ENCODE assay signal across 8 cellular contexts in genomic region chr7:16644624-16644986, GRCh38. TPM values are rescaled to one million over a fixed set of nuclear protein-coding genes. Genes with fewer than 3 reads are reported as not detected.
DNase-seq lines count a peak whose midpoint lies in the region; ATAC-seq and TF ChIP-seq lines count a peak whose summit lies in the region.

No MANE protein-coding gene starts in this region.

- peak overlapping the region; percentile 96 for H3K4me3 ChIP-seq in colonic mucosa
- peak overlapping the region; percentile 77 for H3K4me3 ChIP-seq in lung

- DNase-seq in Calu3 (peak; percentile 66), MV-4-11 (lab: John Stamatoyannopoulos, UW) (peak; percentile 35), colonic mucosa (no peak), lung (ENCODE audit: low spot score) (peak; percentile 52)
- peak; percentile 34 to 56 for DNase-seq in activated CD4-positive, alpha-beta T cell treated with anti-CD3 and anti-CD28 coated beads for 4 hours
- DNase-seq in stimulated activated CD8-positive, alpha-beta memory T cell treated with anti-CD3 and anti-CD28 coated beads, Interleukin-2, amount 100 ng/mL, for 48 hours (ENCODE audit: low read depth in 2 of 2), result peak; percentile 30 to 40

- H3K27ac ChIP-seq in colonic mucosa (peak overlapping the region; percentile 91), lung (ENCODE audit: low read depth in 1 of 2, low read length in 1 of 2) (peak overlapping the region; percentile 91 to 92)

- H3K27me3 ChIP-seq in colonic mucosa (no peaks in the 10 kb centered on the region), lung (ENCODE audit: control insufficient read depth, insufficient read depth) (no peaks in the 10 kb centered on the region)

- H3K36me3 Mint-ChIP-seq in Calu3 (ENCODE audit: insufficient read depth, unreplicated experiment), result peaks cover 62% of the 10 kb centered on the region

- H3K27me3 Mint-ChIP-seq in Calu3 (ENCODE audit: unreplicated experiment), result no peaks in the 10 kb centered on the region

- TF ChIP-seq CTCF in Calu3 (IDR thresholded peaks at IDR 0.05; ENCODE audit: unreplicated experiment) (no peak), colonic mucosa (IDR thresholded peaks at IDR 0.05) (no peak), lung (IDR thresholded peaks at IDR 0.05; ENCODE audit: control extremely low read depth, extremely low read depth) (no peak)

- peak overlapping the region; percentile 89 for H3K4me3 Mint-ChIP-seq in Calu3 (ENCODE audit: low read depth, unreplicated experiment)

- H3K9me3 Mint-ChIP-seq in Calu3 (ENCODE audit: low read depth, unreplicated experiment), result no peaks in the 10 kb centered on the region

- intact Hi-C loops in Calu3 (cut with micrococcal nuclease; ENCODE audit: unreplicated experiment) (no loop called here), colonic mucosa (cut with DNase I) (no loop called here)

- no peak for ATAC-seq in lung (ENCODE audit: insufficient read depth, low FRiP score)
- ATAC-seq in HG03457 (IDR thresholded peaks at IDR 0.05; ENCODE audit: unreplicated experiment), result no peak
- ATAC-seq in GM19328 (IDR thresholded peaks at IDR 0.05; ENCODE audit: unreplicated experiment), result no peak

- H3K36me3 ChIP-seq in colonic mucosa (no peaks in the 10 kb centered on the region), lung (ENCODE audit: control insufficient read depth in 2 of 2, insufficient read depth in 2 of 2, low read length in 2 of 2) (no peaks in the 10 kb centered on the region)

- H3K4me1 ChIP-seq in colonic mucosa, result peaks cover 9% of the 10 kb centered on the region
- H3K4me1 ChIP-seq in lung (ENCODE audit: control insufficient read depth in 2 of 2, insufficient read depth in 2 of 2, low read length in 2 of 2), result peaks cover 3 to 23% of the 10 kb centered on the region in 2 donors

- WGBS in lung, 2 donors, result 0 to 1% methylated on average over 22 of the region's 22 CpGs

- H3K27ac Mint-ChIP-seq in Calu3 (ENCODE audit: unreplicated experiment), result peak overlapping the region; percentile 88

- BruUV-seq in Calu3 (replicated peaks; lab: Mats Ljungman, UMichigan), result no TSS peak

- H3K9ac ChIP-seq in colonic mucosa (ENCODE audit: low read depth in 2 of 2, low read length in 2 of 2), result peak overlapping the region; percentile 84 to 88

- H3K4me1 Mint-ChIP-seq in Calu3 (ENCODE audit: low read depth, unreplicated experiment), result peaks cover 38% of the 10 kb centered on the region

- CTCF ChIA-PET in Calu3 (lab: Charles Lee), result no interaction called here

- no peaks in the 10 kb centered on the region for H3K9me3 ChIP-seq in colonic mucosa
- peaks cover 0 to 2% of the 10 kb centered on the region in 2 donors for H3K9me3 ChIP-seq in lung (ENCODE audit: control insufficient read depth in 2 of 2, insufficient read depth in 1 of 2, low read length in 1 of 2)

RNA-seq across cellular contexts. Expression of gene ANKMY2, which starts 0.9 kb away (rescaled TPM):
- 29.9 and 32.5 TPM in 2 replicates for total RNA-seq in Calu3 (2022)
- total RNA-seq in colonic mucosa, result 10 to 100 TPM; 17.8 to 31.4 TPM
- total RNA-seq in lung, result 10 to 100 TPM; 13.5 to 26.2 TPM
- 1 to 10 TPM; 4.9 to 6.0 TPM for polyA plus RNA-seq in lung

RNA-seq across cellular contexts. Expression of gene BZW2, which starts 1.4 kb away (rescaled TPM):
- total RNA-seq in Calu3 (2022), result 185 and 194 TPM in 2 replicates
- 10 to 100 TPM; 56.1 to 73.8 TPM for total RNA-seq in colonic mucosa
- 10 to 100 TPM; 44.3 to 47.9 TPM for total RNA-seq in lung
- 10 to 100 TPM; 32.4 to 53.7 TPM for polyA plus RNA-seq in lung
